In genomic region chr19:58096884-58097283, GRCh38 we compare ENCODE assay signal across 11 cellular contexts. TPM values are rescaled to one million over a fixed set of nuclear protein-coding genes. Genes with fewer than 3 reads are reported as not detected.
DNase-seq lines count a peak whose midpoint lies in the region; ATAC-seq and TF ChIP-seq lines count a peak whose summit lies in the region.
"Had no signal": no experiment of that assay in that cellular context is flagged by ENCODE, and none has a peak within 500 bp of the region (broad histone marks: within the 10 kb centered on the region; RNA-seq: fewer than 3 reads in every experiment).

No MANE protein-coding gene starts in this region.

- no peak for ATAC-seq in heart right ventricle
- no peak for ATAC-seq in Right ventricle myocardium superior (ENCODE audit: poor library complexity)
- no peak for ATAC-seq in naive thymus-derived CD8-positive, alpha-beta T cell
- ATAC-seq in HG03097 (IDR thresholded peaks at IDR 0.05; ENCODE audit: low FRiP score, unreplicated experiment) = no peak
- no peak for ATAC-seq in HG02610 (IDR thresholded peaks at IDR 0.05; ENCODE audit: unreplicated experiment)
- ATAC-seq: left lobe of liver had no signal

- H3K27me3 Mint-ChIP-seq in dendritic cell treated with granulocyte-macrophage colony-stimulating factor and Interleukin-4, amounts not matched to agents 40 ng/mL and 50 ng/mL, for 4 days = no peaks in the 10 kb centered on the region
- peaks cover 0 to 2% (median 0%) of the 10 kb centered on the region in 5 donors for H3K27me3 Mint-ChIP-seq in naive thymus-derived CD8-positive, alpha-beta T cell

- no peak for DNase-seq in heart right ventricle
- DNase-seq in Right ventricle myocardium superior = no peak
- DNase-seq in naive thymus-derived CD8-positive, alpha-beta T cell = no peak
- DNase-seq in uterus = no peak
- no peak for DNase-seq in NCI-H2081 (lab: John Stamatoyannopoulos, UW)
- DNase-seq: stimulated activated CD4-positive, alpha-beta T cell treated with anti-CD3 and anti-CD28 coated beads, Interleukin-4, amount 100 ng/mL, for 24 hours had no signal

- H3K27ac Mint-ChIP-seq in dendritic cell treated with granulocyte-macrophage colony-stimulating factor and Interleukin-4, amounts not matched to agents 40 ng/mL and 50 ng/mL, for 4 days = peak overlapping the region; percentile 98
- peak overlapping the region; percentile 80 to 100 (median 92) for H3K27ac Mint-ChIP-seq in naive thymus-derived CD8-positive, alpha-beta T cell

- peaks cover 38% of the 10 kb centered on the region for H3K36me3 Mint-ChIP-seq in dendritic cell treated with granulocyte-macrophage colony-stimulating factor and Interleukin-4, amounts not matched to agents 40 ng/mL and 50 ng/mL, for 4 days (ENCODE audit: low read depth)
- H3K36me3 Mint-ChIP-seq in naive thymus-derived CD8-positive, alpha-beta T cell = peaks cover 11 to 37% (median 16%) of the 10 kb centered on the region in 3 donors

- peaks cover 16% of the 10 kb centered on the region for H3K4me1 Mint-ChIP-seq in dendritic cell treated with granulocyte-macrophage colony-stimulating factor and Interleukin-4, amounts not matched to agents 40 ng/mL and 50 ng/mL, for 4 days (ENCODE audit: low read depth)
- H3K4me1 Mint-ChIP-seq in naive thymus-derived CD8-positive, alpha-beta T cell = peaks cover 14 to 19% (median 18%) of the 10 kb centered on the region in 4 donors

- no peak for TF ChIP-seq CTCF in heart right ventricle (IDR thresholded peaks at IDR 0.05)
- no peak for TF ChIP-seq CTCF in uterus (IDR thresholded peaks at IDR 0.05)

- H3K27ac ChIP-seq in heart right ventricle = peak overlapping the region in 1 of 10 donors; percentile 99
- H3K27ac ChIP-seq in uterus = no peak overlapping the region
- H3K27ac ChIP-seq: RWPE1 had no signal

- intact Hi-C loops in heart right ventricle (cut with DNase I) = loop anchor here in 6 of 10 donors (5.0 kb wide), 4 partner anchors 35 to 95 kb away; partner anchors contain the start of genes ZNF135 (in 5 of the 6), ZNF329 (in 1 of the 6) and ZNF606 (in 1 of the 6)
- intact Hi-C loops in Right ventricle myocardium superior (cut with DNase I) = no loop called here
- intact Hi-C loops in dendritic cell treated with granulocyte-macrophage colony-stimulating factor and Interleukin-4, amounts not matched to agents 40 ng/mL and 50 ng/mL, for 4 days (cut with micrococcal nuclease) = loop anchor here (5.0 kb wide), 1 partner anchor 95 kb away; the partner anchor contains the start of gene ZNF606
- intact Hi-C loops in uterus (cut with DNase I; ENCODE audit: low total_unique reads) = no loop called here

- peaks cover 0 to 22% (median 11%) of the 10 kb centered on the region in 9 donors for H3K4me1 ChIP-seq in heart right ventricle
- H3K4me1 ChIP-seq in uterus = peaks cover 0 to 3% of the 10 kb centered on the region in 2 donors

- 87 to 90% methylated on average over 13 of the region's 13 CpGs for WGBS in heart right ventricle, 2 donors

- peaks cover 80% of the 10 kb centered on the region for H3K9me3 Mint-ChIP-seq in dendritic cell treated with granulocyte-macrophage colony-stimulating factor and Interleukin-4, amounts not matched to agents 40 ng/mL and 50 ng/mL, for 4 days
- H3K9me3 Mint-ChIP-seq in naive thymus-derived CD8-positive, alpha-beta T cell = peaks cover 0 to 80% (median 29%) of the 10 kb centered on the region in 9 donors

- H3K27me3 ChIP-seq in heart right ventricle = no peaks in the 10 kb centered on the region
- H3K27me3 ChIP-seq in uterus = no peaks in the 10 kb centered on the region

- POLR2A ChIA-PET in naive thymus-derived CD8-positive, alpha-beta T cell (lab: Charles Lee) = interaction anchor here (1.6 kb wide), 1 partner anchor 38 kb away, joined by 8 read pairs; the partner anchor contains the start of gene ZNF135

- H3K36me3 ChIP-seq in heart right ventricle = peaks cover 0 to 19% (median 0%) of the 10 kb centered on the region in 9 donors
- no peaks in the 10 kb centered on the region for H3K36me3 ChIP-seq in uterus

- peak overlapping the region in 9 of 10 donors; percentile 76 to 100 (median 93) for H3K4me3 ChIP-seq in heart right ventricle
- H3K4me3 ChIP-seq in uterus = peak overlapping the region; percentile 90 to 100

- no peak for TF ChIP-seq POLR2A in uterus (IDR thresholded peaks at IDR 0.05)

- H3K9me3 ChIP-seq in heart right ventricle (peaks cover 0 to 82% (median 0%) of the 10 kb centered on the region in 11 donors), uterus (no peaks in the 10 kb centered on the region)

- H3K4me3 Mint-ChIP-seq in dendritic cell treated with granulocyte-macrophage colony-stimulating factor and Interleukin-4, amounts not matched to agents 40 ng/mL and 50 ng/mL, for 4 days = peak overlapping the region; percentile 65
- H3K4me3 Mint-ChIP-seq in naive thymus-derived CD8-positive, alpha-beta T cell = peak overlapping the region; percentile 61 to 95 (median 86)

RNA-seq across cellular contexts. Expression of gene ZSCAN18, which starts 1.1 kb away (rescaled TPM):
- total RNA-seq in heart right ventricle = 100 to 1,000 TPM in 1 of 10 donors, 10 to 100 TPM in 9; 59.3 to 101 (median 73.2) TPM
- 10 to 100 TPM; 56.4 to 67.9 TPM for polyA plus RNA-seq in heart right ventricle
- total RNA-seq in Right ventricle myocardium superior = 60.5 TPM
- total RNA-seq in naive thymus-derived CD8-positive, alpha-beta T cell = 100 to 1,000 TPM; 107 to 110 TPM
- 10 to 100 TPM; 18.7 to 30.0 (median 27.4) TPM for polyA plus RNA-seq in naive thymus-derived CD8-positive, alpha-beta T cell
- total RNA-seq in uterus = 100 to 1,000 TPM in 3 of 4 donors, 10 to 100 TPM in 1; 51.5 to 138 (median 121) TPM

RNA-seq across cellular contexts. Expression of gene ZNF135, which starts 37.8 kb away (rescaled TPM):
- total RNA-seq in heart right ventricle (1 to 10 TPM; 2.9 to 5.0 (median 3.9) TPM), Right ventricle myocardium superior (3.4 TPM), uterus (10 to 100 TPM in 3 of 4 donors, 1 to 10 TPM in 1; 6.2 to 18.6 (median 15.3) TPM)
- 10 to 100 TPM in 1 of 2 donors, 1 to 10 TPM in 1; 2.5 to 10.1 TPM for polyA plus RNA-seq in heart right ventricle
- 10 to 100 TPM; 13.3 to 15.4 TPM for total RNA-seq in naive thymus-derived CD8-positive, alpha-beta T cell
- polyA plus RNA-seq in naive thymus-derived CD8-positive, alpha-beta T cell = 1 to 10 TPM in 2 of 3 donors, under 1 TPM in 1; 0.79 to 4.3 (median 3.8) TPM

RNA-seq across cellular contexts. Expression of gene ZNF329, which starts 53.7 kb away (rescaled TPM):
- total RNA-seq in heart right ventricle (1 to 10 TPM; 6.5 to 9.7 (median 7.9) TPM), Right ventricle myocardium superior (6.5 TPM), uterus (10 to 100 TPM in 3 of 4 donors, 1 to 10 TPM in 1; 2.6 to 29.7 (median 13.3) TPM)
- 1 to 10 TPM; 2.3 to 5.4 TPM for polyA plus RNA-seq in heart right ventricle
- total RNA-seq in naive thymus-derived CD8-positive, alpha-beta T cell = 10 to 100 TPM; 16.2 to 17.4 TPM
- 10 to 100 TPM in 1 of 3 donors, 1 to 10 TPM in 2; 5.9 to 11.9 (median 7.6) TPM for polyA plus RNA-seq in naive thymus-derived CD8-positive, alpha-beta T cell

Comparison
In these comparisons a context has a peak if more than half of its experiments do, and no peak if none do; other contexts are left out.
1. intact Hi-C loops: an anchor here in heart right ventricle (5.0 kb wide) and dendritic cell treated with granulocyte-macrophage colony-stimulating factor and Interleukin-4, amounts not matched to agents 40 ng/mL and 50 ng/mL, for 4 days (5.0 kb wide); none called in Right ventricle myocardium superior and uterus.